ENCODE assay signal across 8 cellular contexts in the genomic region with DNA sequence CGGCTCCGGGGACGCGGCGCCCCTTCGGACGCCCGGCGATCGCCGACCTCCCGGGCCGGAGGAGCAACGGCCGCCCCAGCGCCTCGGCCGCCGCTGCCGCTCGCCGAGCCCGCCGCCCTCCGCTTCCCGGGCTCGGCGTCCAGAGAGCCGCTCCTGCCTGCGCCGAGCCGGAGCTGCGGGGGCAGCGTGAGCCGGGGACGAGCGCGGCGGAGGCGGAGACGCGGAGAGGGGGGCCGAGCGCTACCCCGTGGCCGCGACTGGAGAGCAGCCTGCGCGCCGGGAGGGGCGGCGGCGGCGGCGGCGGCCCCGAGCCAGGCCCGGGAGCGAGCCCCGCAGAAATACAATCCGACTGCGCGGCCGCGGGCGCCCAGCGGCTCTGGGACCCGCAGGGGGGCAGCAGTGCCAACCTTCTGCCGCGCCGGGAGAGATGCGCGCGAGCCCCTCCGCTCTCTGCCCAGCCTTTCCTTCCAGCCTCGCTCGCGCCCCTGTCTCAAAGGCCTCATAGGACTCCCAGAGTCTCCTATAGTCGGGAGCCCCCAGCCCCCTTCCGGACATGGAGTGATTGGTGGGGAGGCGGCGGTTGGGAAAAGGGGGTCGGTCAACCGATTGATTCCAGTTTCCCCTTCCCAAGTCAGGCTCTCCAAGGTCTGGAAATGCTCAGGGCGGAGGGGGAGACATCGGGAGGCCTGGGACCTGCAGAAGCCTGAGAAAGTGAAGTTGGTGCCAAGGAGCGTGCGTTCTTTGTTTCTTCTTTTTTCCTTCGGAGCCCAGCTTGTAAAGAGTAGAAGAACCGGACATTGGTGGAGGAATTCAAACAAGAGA. TPM values are rescaled to one million over a fixed set of nuclear protein-coding genes. Genes with fewer than 3 reads are reported as not detected.
A peak's percentile ranks its signal among the peaks of the same experiment; 100 is the strongest.
DNase-seq lines count a peak whose midpoint lies in the region; ATAC-seq and TF ChIP-seq lines count a peak whose summit lies in the region.

No MANE protein-coding gene starts in this region.

- H3K27me3 Mint-ChIP-seq in CD14-positive monocyte (ENCODE audit: low read depth in 3 of 3) (peaks cover 63 to 77% (median 65%) of the 10 kb centered on the region in 3 donors), natural killer cell (ENCODE audit: low read depth in 2 of 2) (peaks cover 51 to 55% of the 10 kb centered on the region in 2 donors), type B pancreatic cell (peaks cover 55% of the 10 kb centered on the region)

- no peak overlapping the region for H3K9ac ChIP-seq in fibroblast of lung (ENCODE audit: insufficient read depth, low read length)

- H4K20me1 ChIP-seq in fibroblast of lung (ENCODE audit: control insufficient read depth, extremely low read depth, insufficient read depth, low read length) = no peaks in the 10 kb centered on the region

- H3K9me3 Mint-ChIP-seq in CD14-positive monocyte = peaks cover 0 to 9% (median 1%) of the 10 kb centered on the region in 7 donors
- H3K9me3 Mint-ChIP-seq in natural killer cell = no peaks in the 10 kb centered on the region
- no peaks in the 10 kb centered on the region for H3K9me3 Mint-ChIP-seq in type B pancreatic cell

- H3K9me3 ChIP-seq in fibroblast of lung (ENCODE audit: control insufficient read depth, insufficient read depth, low read depth, low read length) = no peaks in the 10 kb centered on the region

- no peak overlapping the region for H3K4me2 ChIP-seq in fibroblast of lung (ENCODE audit: extremely low read depth, insufficient read depth, low read length)

- peak in 2 of 3 donors; percentile 65 to 67 for ATAC-seq in natural killer cell

- peaks cover 19% of the 10 kb centered on the region for H3K4me1 Mint-ChIP-seq in CD14-positive monocyte
- peaks cover 0 to 11% of the 10 kb centered on the region in 2 donors for H3K4me1 Mint-ChIP-seq in natural killer cell
- H3K4me1 Mint-ChIP-seq in type B pancreatic cell (ENCODE audit: unreplicated experiment) = peaks cover 48% of the 10 kb centered on the region

- no peaks in the 10 kb centered on the region for H3K36me3 ChIP-seq in fibroblast of lung (ENCODE audit: control insufficient read depth, insufficient read depth, low read length)

- no peaks in the 10 kb centered on the region for H3K79me2 ChIP-seq in fibroblast of lung (ENCODE audit: control insufficient read depth, insufficient read depth, low read length)

- TF ChIP-seq CTCF in CD14-positive monocyte (IDR thresholded peaks at IDR 0.05) (no peak), fibroblast of lung (conservative IDR thresholded peaks at IDR 0.05 in 1 of 2, IDR thresholded peaks at IDR 0.05 in 1 of 2; ENCODE audit: low read depth in 1 of 2, low read length in 2 of 2) (no peak), natural killer cell (IDR thresholded peaks at IDR 0.05) (no peak), type B pancreatic cell (conservative IDR thresholded peaks at IDR 0.05) (peak; percentile 53)

- H3K27me3 ChIP-seq in fibroblast of lung (ENCODE audit: control insufficient read depth, insufficient read depth, low read length) = peaks cover 5% of the 10 kb centered on the region

- H2AFZ ChIP-seq in fibroblast of lung (ENCODE audit: low read length) = no peak overlapping the region

- no peak overlapping the region for H3K4me3 ChIP-seq in fibroblast of lung (replicated peaks in 1 of 4; ENCODE audit: control extremely low read depth in 1 of 4, insufficient read depth in 1 of 4, low read depth in 3 of 4, low read length in 4 of 4)

- intact Hi-C loops in CD14-positive monocyte (cut with micrococcal nuclease) (no loop called here), natural killer cell (cut with micrococcal nuclease) (no loop called here)

- H3K4me1 ChIP-seq in fibroblast of lung (ENCODE audit: control insufficient read depth, extremely low read depth, insufficient read depth, low read length) = no peaks in the 10 kb centered on the region

- H3K4me3 Mint-ChIP-seq in CD14-positive monocyte = peak overlapping the region; percentile 57 to 75
- H3K4me3 Mint-ChIP-seq in natural killer cell = peak overlapping the region; percentile 40
- H3K4me3 Mint-ChIP-seq in type B pancreatic cell = peak overlapping the region; percentile 84

- H3K27ac ChIP-seq in fibroblast of lung (ENCODE audit: insufficient read depth, low read length) = no peak overlapping the region

- no peak for DNase-seq in CD14-positive monocyte (ENCODE audit: low spot score)
- DNase-seq in NCI-H128 (lab: John Stamatoyannopoulos, UW; ENCODE audit: unreplicated experiment) = peak; percentile 68
- peak; percentile 33 to 41 for DNase-seq in activated CD4-positive, alpha-beta T cell treated with anti-CD3 and anti-CD28 coated beads, Interleukin-2, amount 50 U/mL, for 48 hours
- DNase-seq in fibroblast of lung (ENCODE audit: low read depth in 2 of 2) = peak; percentile 26 to 59
- no peak for DNase-seq in natural killer cell
- peak; percentile 81 for DNase-seq in type B pancreatic cell (ENCODE audit: extremely low spot score, unreplicated experiment)
- DNase-seq in NOMO-1 treated with dmso at 0.1 percent for 144 hours (lab: John Stamatoyannopoulos, UW; ENCODE audit: unreplicated experiment) = no peak
- no peak for DNase-seq in HuH-7.5 (ENCODE audit: low spot score)

- peaks cover 0 to 4% of the 10 kb centered on the region in 2 donors for H3K36me3 Mint-ChIP-seq in CD14-positive monocyte
- H3K36me3 Mint-ChIP-seq in natural killer cell = no peaks in the 10 kb centered on the region
- H3K36me3 Mint-ChIP-seq in type B pancreatic cell = no peaks in the 10 kb centered on the region

- H3K27ac Mint-ChIP-seq in CD14-positive monocyte (no peak overlapping the region), natural killer cell (no peak overlapping the region), type B pancreatic cell (no peak overlapping the region)

RNA-seq across cellular contexts. Expression of gene SDK2, which starts 1.0 kb away (rescaled TPM):
- polyA plus RNA-seq in CD14-positive monocyte = not detected
- under 0.01 and 0.26 TPM in 2 replicates for total RNA-seq in fibroblast of lung
- 0.01 and 0.02 TPM in 2 replicates for polyA plus RNA-seq in fibroblast of lung
- 0.02 and 0.05 TPM in 2 replicates for polyA plus RNA-seq in fibroblast of lung (2012)
- 0.12 TPM in 1 of 2 replicates, not detected in the other for polyA minus RNA-seq in fibroblast of lung (ENCODE audit: low replicate concordance)
- total RNA-seq in natural killer cell = under 1 TPM; 0.41 to 0.90 (median 0.49) TPM
- 4.6 and 47.3 TPM in 2 replicates for total RNA-seq in type B pancreatic cell (ENCODE audit: low replicate concordance)

Comparison
In these comparisons a context has a peak if more than half of its experiments do, and no peak if none do; other contexts are left out.
1. DNase-seq: peak in NCI-H128 (single experiment), activated CD4-positive, alpha-beta T cell treated with anti-CD3 and anti-CD28 coated beads, Interleukin-2, amount 50 U/mL, for 48 hours (2 of 2), fibroblast of lung (2 of 2) and type B pancreatic cell (single experiment); none in CD14-positive monocyte (single experiment), natural killer cell (single experiment), NOMO-1 treated with dmso at 0.1 percent for 144 hours (single experiment) and HuH-7.5 (single experiment).
2. Peak in every context shown above with its lines, with median percentiles within 50 percentile points of each other: H3K4me3 Mint-ChIP-seq.